In the genomic region with DNA sequence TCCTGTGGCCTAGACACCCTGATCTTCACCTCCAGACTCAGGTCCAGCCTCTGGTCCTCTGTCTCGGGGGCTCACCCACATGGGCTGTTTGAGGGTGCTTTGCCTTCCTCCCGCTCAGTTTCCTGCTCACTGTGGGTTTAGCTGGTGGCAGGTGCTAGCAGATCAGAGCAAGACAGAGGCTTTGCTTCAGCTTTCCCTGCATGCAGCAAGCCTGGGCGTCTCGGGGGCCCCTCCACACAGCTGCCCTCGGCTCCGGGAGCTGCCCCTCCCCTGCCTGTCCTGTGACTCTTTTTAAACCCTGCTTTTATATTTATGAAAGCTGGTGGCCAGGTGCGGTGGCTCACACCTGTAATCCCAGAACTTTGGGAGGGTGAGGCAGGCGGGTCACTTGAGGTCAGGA, we compare ENCODE assay signal across 17 cellular contexts. TPM values are rescaled to one million over a fixed set of nuclear protein-coding genes. Genes with fewer than 3 reads are reported as not detected.
A peak's percentile ranks its signal among the peaks of the same experiment; 100 is the strongest.
DNase-seq lines count a peak whose midpoint lies in the region; TF ChIP-seq lines count a peak whose summit lies in the region.
"Had no signal": no experiment of that assay in that cellular context is flagged by ENCODE, and none has a peak within 500 bp of the region (broad histone marks: within the 10 kb centered on the region; RNA-seq: fewer than 3 reads in every experiment).

No MANE protein-coding gene starts in this region.

- peaks cover 25 to 67% (median 55%) of the 10 kb centered on the region in 10 experiments for H3K4me1 ChIP-seq in BLaER1 treated with 17β-estradiol and CSF1 and Interleukin-3, amounts not matched to agents 10 nM and 100 nM
- H3K4me1 ChIP-seq in DOHH2 (ENCODE audit: control insufficient read depth, low read length), result peaks cover 63% of the 10 kb centered on the region
- no peaks in the 10 kb centered on the region for H3K4me1 ChIP-seq in Peyer's patch
- peaks cover 5% of the 10 kb centered on the region for H3K4me1 ChIP-seq in osteoblast (ENCODE audit: insufficient read depth, low read length)

- H3K4me2 ChIP-seq in BLaER1 treated with 17β-estradiol and CSF1 and Interleukin-3, amounts not matched to agents 10 nM and 100 nM, result peak overlapping the region in 8 of 11 experiments; percentile 30 to 95 (median 84); a peak in 15 of 22 replicates
- peak overlapping the region; percentile 75 for H3K4me2 ChIP-seq in DOHH2 (ENCODE audit: low read length)
- H3K4me2 ChIP-seq in osteoblast (ENCODE audit: insufficient read depth, low read length), result no peak overlapping the region
- H3K4me2 ChIP-seq: PC-9 had no signal

- no peaks in the 10 kb centered on the region for H3K36me3 ChIP-seq in BLaER1 treated with 17β-estradiol and CSF1 and Interleukin-3, amounts not matched to agents 10 nM and 100 nM
- H3K36me3 ChIP-seq in DOHH2 (ENCODE audit: control insufficient read depth, low read length), result no peaks in the 10 kb centered on the region
- H3K36me3 ChIP-seq in Peyer's patch, result no peaks in the 10 kb centered on the region
- H3K36me3 ChIP-seq in osteoblast (ENCODE audit: insufficient read depth, low read length), result no peaks in the 10 kb centered on the region

- DNase-seq in Peyer's patch (peak in 2 of 3 donors; percentile 21 to 45), osteoblast (ENCODE audit: insufficient read length, low spot score, missing footprints) (peak; percentile 36), kidney tubule cell (ENCODE audit: low spot score) (no peak), HuH-7.5 (ENCODE audit: low spot score) (no peak), HUDEP-2 (lab: John Stamatoyannopoulos, UW; ENCODE audit: unreplicated experiment in 76 of 76) (no peak)
- DNase-seq: ACHN; DMS 273 treated with DMSO at 0.1 percent for 48 hours; EL; NCI-H1436 treated with DMSO at 0.1 percent for 48 hours; NCI-H2081 treated with DMSO at 0.1 percent for 48 hours; NCI-H226; NCI-H526; NK-92 treated with Interleukin-12 subunit alpha and Interleukin-12 subunit beta, amount 100 ng/mL, for 24 hours; PC-9; SHP77 had no signal

- no peaks in the 10 kb centered on the region for H3K79me2 ChIP-seq in DOHH2 (ENCODE audit: control insufficient read depth, low read length)
- no peaks in the 10 kb centered on the region for H3K79me2 ChIP-seq in osteoblast (ENCODE audit: insufficient read depth, low read length)

- no peak overlapping the region for H3K4me3 ChIP-seq in BLaER1 treated with 17β-estradiol and CSF1 and Interleukin-3, amounts not matched to agents 10 nM and 100 nM
- 0 out of 2 replicates have a peak overlapping the region, but pooled peaks have one; percentile 1 for H3K4me3 ChIP-seq in DOHH2 (ENCODE audit: low read length)
- H3K4me3 ChIP-seq in Peyer's patch, result no peak overlapping the region
- H3K4me3 ChIP-seq in osteoblast (ENCODE audit: insufficient read depth, low read length), result no peak overlapping the region
- H3K4me3 ChIP-seq: PC-9 had no signal

- peaks cover 11% of the 10 kb centered on the region for H3F3A ChIP-seq in DOHH2 (ENCODE audit: control insufficient read depth, insufficient read depth)

- no peak for TF ChIP-seq POLR2A in Peyer's patch (IDR thresholded peaks at IDR 0.05)

- no peak overlapping the region for H3K9ac ChIP-seq in BLaER1 treated with 17β-estradiol and CSF1 and Interleukin-3, amounts not matched to agents 10 nM and 100 nM

- H3K27me3 ChIP-seq in BLaER1 treated with 17β-estradiol and CSF1 and Interleukin-3, amounts not matched to agents 10 nM and 100 nM, result peaks cover 0 to 22% (median 0%) of the 10 kb centered on the region in 11 experiments; a peak in 5 of 22 replicates
- H3K27me3 ChIP-seq in DOHH2 (ENCODE audit: control insufficient read depth, low read length) (no peaks in the 10 kb centered on the region), Peyer's patch (no peaks in the 10 kb centered on the region), osteoblast (ENCODE audit: insufficient read depth, low read length) (peaks cover 3% of the 10 kb centered on the region)

- H3K9me3 ChIP-seq in BLaER1 treated with 17β-estradiol and CSF1 and Interleukin-3, amounts not matched to agents 10 nM and 100 nM (replicated peaks in 1 of 11), result no peaks in the 10 kb centered on the region
- H3K9me3 ChIP-seq in DOHH2 (ENCODE audit: control insufficient read depth, insufficient read depth, low read length) (no peaks in the 10 kb centered on the region), Peyer's patch (no peaks in the 10 kb centered on the region), osteoblast (ENCODE audit: low read depth, low read length) (no peaks in the 10 kb centered on the region)

- 0 out of 22 replicates have a peak, but pooled peaks cover 0 to 1% (median 0%) of the 10 kb centered on the region in 11 experiments for H4K20me1 ChIP-seq in BLaER1 treated with 17β-estradiol and CSF1 and Interleukin-3, amounts not matched to agents 10 nM and 100 nM
- H4K20me1 ChIP-seq in DOHH2 (ENCODE audit: control insufficient read depth, insufficient read depth, low read depth, low read length) (no peaks in the 10 kb centered on the region), osteoblast (ENCODE audit: insufficient read depth, low read length) (no peaks in the 10 kb centered on the region)

- TF ChIP-seq CTCF in DOHH2 (IDR thresholded peaks at IDR 0.05; ENCODE audit: low read depth, low read length, poor library complexity, severe bottlenecking) (no peak), Peyer's patch (IDR thresholded peaks at IDR 0.05) (no peak), osteoblast (IDR thresholded peaks at IDR 0.05; ENCODE audit: extremely low read depth, low read depth, low read length) (no peak)

- H3K27ac ChIP-seq in BLaER1 treated with 17β-estradiol and CSF1 and Interleukin-3, amounts not matched to agents 10 nM and 100 nM, result no peak overlapping the region
- H3K27ac ChIP-seq in DOHH2 (ENCODE audit: low read depth, low read length), result peak overlapping the region; percentile 34
- H3K27ac ChIP-seq in Peyer's patch, result no peak overlapping the region
- no peak overlapping the region for H3K27ac ChIP-seq in osteoblast (ENCODE audit: low read depth, low read length)
- H3K27ac ChIP-seq: PC-9 had no signal

- H2AFZ ChIP-seq in osteoblast (ENCODE audit: low read length), result no peak overlapping the region
- H2AFZ ChIP-seq: PC-9 had no signal

- no peaks in the 10 kb centered on the region for H3K9me2 ChIP-seq in DOHH2 (replicated peaks; ENCODE audit: control insufficient read depth, low read length)

RNA-seq across cellular contexts. Expression of a gene that starts 14.6 kb away (rescaled TPM):
- total RNA-seq in Peyer's patch, result 10 to 100 TPM; 21.9 to 23.9 (median 23.3) TPM
- total RNA-seq in osteoblast, result 35.1 and 35.7 TPM in 2 replicates

RNA-seq across cellular contexts. Expression of a gene that starts 16.1 kb away (rescaled TPM):
- total RNA-seq in Peyer's patch (10 to 100 TPM; 27.4 to 86.5 (median 47.6) TPM), osteoblast (19.2 and 23.9 TPM in 2 replicates)

Comparison
In these comparisons a context has a peak if more than half of its experiments do, and no peak if none do; other contexts are left out.
1. DNase-seq: peak in Peyer's patch (2 of 3) and osteoblast (single experiment); none in kidney tubule cell (single experiment), HuH-7.5 (single experiment) and HUDEP-2 (0 of 76).